In the genomic region with DNA sequence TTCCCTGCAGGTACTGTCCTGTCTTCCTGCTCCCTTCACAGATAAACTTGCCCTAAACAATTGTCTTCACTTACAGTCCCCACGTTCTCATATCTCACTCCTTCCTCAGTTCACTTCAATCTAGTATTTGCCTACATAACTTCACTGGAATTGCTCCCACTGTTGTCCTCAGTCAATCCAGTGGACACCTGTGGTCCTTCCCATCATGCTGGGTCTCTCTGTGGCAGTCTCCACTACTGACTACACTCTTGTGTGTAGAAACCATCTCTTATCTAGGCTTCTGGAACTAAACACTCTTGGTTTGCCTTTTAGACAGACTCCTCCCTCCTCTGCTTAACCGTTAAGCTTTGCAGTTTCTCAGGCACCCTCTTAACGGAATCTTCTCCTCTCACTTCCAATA, we compare ENCODE assay signal across 29 cellular contexts.
"Had no signal": no experiment of that assay in that cellular context is flagged by ENCODE, and none has a peak within 500 bp of the region (broad histone marks: within the 10 kb centered on the region; RNA-seq: fewer than 3 reads in every experiment).

No MANE protein-coding gene starts in this region.

- H3K4me3 Mint-ChIP-seq: activated CD4-positive, alpha-beta memory T cell treated with anti-CD3 and anti-CD28 coated beads for 36 hours; activated naive CD4-positive, alpha-beta T cell treated with anti-CD3 and anti-CD28 coated beads, Interleukin-2, amount 10 ng/mL, durations not matched to agents 7 days and 5 days; activated naive CD8-positive, alpha-beta T cell treated with anti-CD3 and anti-CD28 coated beads, Interleukin-2, amount 10 ng/mL, durations not matched to agents 7 days and 5 days; activated T-cell treated with anti-CD3 and anti-CD28 coated beads, Interleukin-2, amount 50 U/mL, for 24 hours; dendritic cell treated with granulocyte-macrophage colony-stimulating factor and Interleukin-4, amounts not matched to agents 40 ng/mL and 50 ng/mL, for 4 days; endodermal cell; mesothelial cell of epicardium; naive thymus-derived CD8-positive, alpha-beta T cell; neural crest cell; T-helper 1 cell treated with Interleukin-12 subunit alpha and Interleukin-12 subunit beta and Interleukin-4 antibody, amounts not matched to agents 30 μg/mL and 1 μg/mL, for 36 hours had no signal

- H3K27ac Mint-ChIP-seq: activated CD4-positive, alpha-beta memory T cell treated with anti-CD3 and anti-CD28 coated beads for 36 hours; activated naive CD4-positive, alpha-beta T cell treated with anti-CD3 and anti-CD28 coated beads, Interleukin-2, amount 10 ng/mL, durations not matched to agents 7 days and 5 days; activated naive CD8-positive, alpha-beta T cell treated with anti-CD3 and anti-CD28 coated beads, Interleukin-2, amount 10 ng/mL, durations not matched to agents 7 days and 5 days; activated T-cell treated with anti-CD3 and anti-CD28 coated beads, Interleukin-2, amount 50 U/mL, for 24 hours; dendritic cell treated with granulocyte-macrophage colony-stimulating factor and Interleukin-4, amounts not matched to agents 40 ng/mL and 50 ng/mL, for 4 days; endodermal cell; mesothelial cell of epicardium; naive thymus-derived CD8-positive, alpha-beta T cell; T-helper 1 cell treated with Interleukin-12 subunit alpha and Interleukin-12 subunit beta and Interleukin-4 antibody, amounts not matched to agents 30 μg/mL and 1 μg/mL, for 36 hours had no signal

- H3K4me1 Mint-ChIP-seq: activated naive CD4-positive, alpha-beta T cell treated with anti-CD3 and anti-CD28 coated beads, Interleukin-2, amount 10 ng/mL, durations not matched to agents 7 days and 5 days; activated naive CD8-positive, alpha-beta T cell treated with anti-CD3 and anti-CD28 coated beads, Interleukin-2, amount 10 ng/mL, durations not matched to agents 7 days and 5 days; endodermal cell; naive thymus-derived CD8-positive, alpha-beta T cell; neural crest cell had no signal

- H3K27me3 Mint-ChIP-seq: activated CD4-positive, alpha-beta memory T cell treated with anti-CD3 and anti-CD28 coated beads for 36 hours; activated naive CD4-positive, alpha-beta T cell treated with anti-CD3 and anti-CD28 coated beads, Interleukin-2, amount 10 ng/mL, durations not matched to agents 7 days and 5 days; activated naive CD8-positive, alpha-beta T cell treated with anti-CD3 and anti-CD28 coated beads, Interleukin-2, amount 10 ng/mL, durations not matched to agents 7 days and 5 days had no signal

- H3K4me3 ChIP-seq: left lung, lung, upper lobe of left lung had no signal

- ATAC-seq: activated CD4-positive, CD25-positive, alpha-beta regulatory T cell treated with anti-CD3 and anti-CD28 coated beads, Interleukin-2, amount 50 U/mL, for 24 hours; esophagus mucosa; naive thymus-derived CD8-positive, alpha-beta T cell had no signal

- H3K36me3 ChIP-seq: left lung, upper lobe of left lung had no signal

- H3K27ac ChIP-seq: left lung, upper lobe of left lung, VCaP had no signal

- FAIRE-seq: islet of Langerhans, TTC549 had no signal

- H3K27me3 ChIP-seq: left lung, upper lobe of left lung had no signal

- H3K36me3 Mint-ChIP-seq: activated naive CD4-positive, alpha-beta T cell treated with anti-CD3 and anti-CD28 coated beads, Interleukin-2, amount 10 ng/mL, durations not matched to agents 7 days and 5 days; activated naive CD8-positive, alpha-beta T cell treated with anti-CD3 and anti-CD28 coated beads, Interleukin-2, amount 10 ng/mL, durations not matched to agents 7 days and 5 days had no signal

- DNase-seq: activated CD4-positive, alpha-beta memory T cell treated with anti-CD3 and anti-CD28 coated beads for 36 hours; activated CD4-positive, alpha-beta T cell treated with anti-CD3 and anti-CD28 coated beads for 48 hours; activated CD8-positive, alpha-beta memory T cell treated with anti-CD3 and anti-CD28 coated beads, Interleukin-2, amount 50 U/mL, for 48 hours; activated gamma-delta T cell; activated naive CD4-positive, alpha-beta T cell treated with anti-CD3 and anti-CD28 coated beads, Interleukin-2, amount 10 ng/mL, durations not matched to agents 7 days and 5 days; activated naive CD8-positive, alpha-beta T cell treated with anti-CD3 and anti-CD28 coated beads, Interleukin-2, amount 10 ng/mL, durations not matched to agents 7 days and 5 days; activated T-cell treated with anti-CD3 and anti-CD28 coated beads, Interleukin-2, amount 50 U/mL, for 24 hours; amygdala; central memory CD4-positive, alpha-beta T cell; endodermal cell; foreskin melanocyte; left lung; naive thymus-derived CD8-positive, alpha-beta T cell; nucleus accumbens; right cardiac atrium; stimulated activated CD4-positive, alpha-beta T cell treated with anti-CD3 and anti-CD28 coated beads, Interleukin-2, amount 100 ng/mL, for 48 hours; stimulated activated naive CD4-positive, alpha-beta T cell treated with Interleukin-2 at 50 U/mL for 16 hours; T-helper 9 cell; upper lobe of left lung had no signal
